In genomic region chr12:19665105-19665900, GRCh38 we compare ENCODE assay signal across 20 cellular contexts.
DNase-seq lines count a peak whose midpoint lies in the region; ATAC-seq and TF ChIP-seq lines count a peak whose summit lies in the region.
"Had no signal": no experiment of that assay in that cellular context is flagged by ENCODE, and none has a peak within 500 bp of the region (broad histone marks: within the 10 kb centered on the region; RNA-seq: fewer than 3 reads in every experiment).

No MANE protein-coding gene starts in this region.

- no peaks in the 10 kb centered on the region for H3K27me3 ChIP-seq in trophoblast cell (ENCODE audit: insufficient read depth, low read length)

- ATAC-seq in GM19467 (IDR thresholded peaks at IDR 0.05; ENCODE audit: unreplicated experiment) = no peak
- no peak for ATAC-seq in HG03175 (IDR thresholded peaks at IDR 0.05; ENCODE audit: unreplicated experiment)
- ATAC-seq: HepG2, Panc1 had no signal

- DNase-seq in Ammon's horn (ENCODE audit: low spot score) = peak; percentile 16
- DNase-seq in NCI-H446 treated with DMSO at 0.1 percent for 48 hours (lab: John Stamatoyannopoulos, UW) = peak; percentile 11
- DNase-seq in globus pallidus (ENCODE audit: low spot score) = peak; percentile 7
- DNase-seq in trophoblast cell = no peak
- no peak for DNase-seq in mesenteric fat pad (ENCODE audit: low spot score)
- DNase-seq in chondrocyte (ENCODE audit: low spot score) = no peak
- DNase-seq: DMS53, KBM-7, NCI-H1092 treated with DMSO at 0.1 percent for 48 hours, NCI-H146, NCI-H2029 treated with DMSO at 0.1 percent for 48 hours, NCI-H345, NCI-H524 treated with DMSO at 0.1 percent for 48 hours, NCI-H82, SIG-M5 had no signal

- H3K18ac ChIP-seq in trophoblast cell (ENCODE audit: low read length) = no peak overlapping the region

- H3K36me3 Mint-ChIP-seq in chondrocyte (ENCODE audit: low read depth) = no peaks in the 10 kb centered on the region

- peak overlapping the region; percentile 28 for H2AFZ ChIP-seq in trophoblast cell (ENCODE audit: insufficient read depth, low read length, poor library complexity)

- H2BK12ac ChIP-seq in trophoblast cell (ENCODE audit: low read length) = no peak overlapping the region

- no peak overlapping the region for H3K9ac ChIP-seq in trophoblast cell (ENCODE audit: low read length)

- H3K27ac Mint-ChIP-seq in chondrocyte (ENCODE audit: unreplicated experiment) = no peak overlapping the region
- H3K27ac Mint-ChIP-seq: B cell had no signal

- H2BK5ac ChIP-seq in trophoblast cell (ENCODE audit: low read depth, low read length, poor library complexity) = no peak overlapping the region

- H2BK120ac ChIP-seq in trophoblast cell (ENCODE audit: insufficient read depth, low read length, poor library complexity) = no peak overlapping the region

- no peak overlapping the region for H3K23ac ChIP-seq in trophoblast cell (ENCODE audit: low read length)

- no peak overlapping the region for H2AK5ac ChIP-seq in trophoblast cell (ENCODE audit: low read length)

- no peaks in the 10 kb centered on the region for H3K4me1 ChIP-seq in trophoblast cell (ENCODE audit: control insufficient read depth in 1 of 2, insufficient read depth in 2 of 2, low read length in 2 of 2)

- no peak overlapping the region for H4K12ac ChIP-seq in trophoblast cell (ENCODE audit: low read depth, low read length)

- H4K8ac ChIP-seq in trophoblast cell (ENCODE audit: low read depth, low read length) = no peak overlapping the region

- H3K14ac ChIP-seq in trophoblast cell (ENCODE audit: low read length) = no peak overlapping the region

- H3K9me3 ChIP-seq in trophoblast cell (ENCODE audit: insufficient read depth, low read depth, low read length) = no peaks in the 10 kb centered on the region

- TF ChIP-seq CTCF in chondrocyte (IDR thresholded peaks at IDR 0.05) = no peak

- no peak overlapping the region for H3K4me2 ChIP-seq in trophoblast cell (ENCODE audit: low read length)

- no peaks in the 10 kb centered on the region for H3K27me3 Mint-ChIP-seq in chondrocyte (ENCODE audit: low read depth)
- H3K27me3 Mint-ChIP-seq: B cell had no signal

- H3K27ac ChIP-seq in trophoblast cell (ENCODE audit: low read depth, low read length) = no peak overlapping the region

- H3K36me3 ChIP-seq in trophoblast cell (ENCODE audit: control insufficient read depth in 1 of 2, insufficient read depth in 2 of 2, low read length in 2 of 2) = no peaks in the 10 kb centered on the region

- no peak overlapping the region for H4K91ac ChIP-seq in trophoblast cell (ENCODE audit: low read depth, low read length)

- H3K9me3 Mint-ChIP-seq in chondrocyte (ENCODE audit: low read depth) = no peaks in the 10 kb centered on the region

- H3K79me2 ChIP-seq in trophoblast cell (ENCODE audit: control insufficient read depth, insufficient read depth, low read length, poor library complexity) = no peaks in the 10 kb centered on the region

- no peaks in the 10 kb centered on the region for H3K79me1 ChIP-seq in trophoblast cell (ENCODE audit: low read length)

- WGBS in trophoblast cell (ENCODE audit: extremely low coverage, insufficient coverage, insufficient read length) = no CpG with 5 or more reads among the region's 1 CpG

- no peak overlapping the region for H3K4ac ChIP-seq in trophoblast cell (ENCODE audit: low read depth, low read length)

- no peak overlapping the region for H3K4me3 Mint-ChIP-seq in chondrocyte (ENCODE audit: unreplicated experiment)
- H3K4me3 Mint-ChIP-seq: B cell had no signal

- no peaks in the 10 kb centered on the region for H3K4me1 Mint-ChIP-seq in chondrocyte (ENCODE audit: low read depth)
- H3K4me1 Mint-ChIP-seq: B cell had no signal

- H3K4me3 ChIP-seq in trophoblast cell (ENCODE audit: low read depth, low read length) = no peak overlapping the region

Comparison
In these comparisons a context has a peak if more than half of its experiments do, and no peak if none do; other contexts are left out.
1. DNase-seq: peak in Ammon's horn (single experiment), NCI-H446 treated with DMSO at 0.1 percent for 48 hours (single experiment) and globus pallidus (single experiment); none in trophoblast cell (0 of 2), mesenteric fat pad (single experiment) and chondrocyte (single experiment).